ENCODE assay signal across 24 cellular contexts in genomic region chrX:7163146-7163677, GRCh38.
"Had no signal": no experiment of that assay in that cellular context is flagged by ENCODE, and none has a peak within 500 bp of the region (broad histone marks: within the 10 kb centered on the region; RNA-seq: fewer than 3 reads in every experiment).

No MANE protein-coding gene starts in this region.

- ATAC-seq: activated T-cell treated with anti-CD3 and anti-CD28 coated beads, Interleukin-2, amount 50 U/mL, for 4 hours; T-cell had no signal

- H3K9me3 Mint-ChIP-seq: activated B cell treated with CpG ODN at 0.5 μM for 24 hours; activated CD4-positive, alpha-beta T cell treated with anti-CD3 and anti-CD28 coated beads, Interleukin-2, amount 10 ng/mL, durations not matched to agents 24 days and 14 days; activated naive CD4-positive, alpha-beta T cell treated with anti-CD3 and anti-CD28 coated beads for 36 hours; activated T-cell treated with anti-CD3 and anti-CD28 coated beads, Interleukin-2, amount 50 U/mL, for 4 hours; IgD-negative memory B cell; T-cell had no signal

- H3K4me3 ChIP-seq: PC-9 had no signal

- H3K36me3 ChIP-seq: brain microvascular endothelial cell had no signal

- H3K27me3 ChIP-seq: brain microvascular endothelial cell had no signal

- H3K27ac Mint-ChIP-seq: activated B cell treated with CpG ODN at 0.5 μM for 24 hours; activated CD4-positive, alpha-beta T cell treated with anti-CD3 and anti-CD28 coated beads, Interleukin-2, amount 10 ng/mL, durations not matched to agents 24 days and 14 days; activated naive CD4-positive, alpha-beta T cell treated with anti-CD3 and anti-CD28 coated beads for 36 hours; activated naive CD8-positive, alpha-beta T cell; IgD-negative memory B cell; T-cell had no signal

- H2AFZ ChIP-seq: PC-9 had no signal

- H3K27me3 Mint-ChIP-seq: activated B cell treated with CpG ODN at 0.5 μM for 24 hours; activated CD4-positive, alpha-beta T cell treated with anti-CD3 and anti-CD28 coated beads, Interleukin-2, amount 10 ng/mL, durations not matched to agents 24 days and 14 days; activated naive CD8-positive, alpha-beta T cell; IgD-negative memory B cell had no signal

- DNase-seq: activated B cell treated with CpG ODN at 0.5 μM for 24 hours; activated CD4-positive, alpha-beta T cell treated with anti-CD3 and anti-CD28 coated beads for 1 hour; activated CD4-positive, alpha-beta T cell treated with anti-CD3 and anti-CD28 coated beads, Interleukin-2, amount 10 ng/mL, durations not matched to agents 24 days and 14 days; activated CD4-positive, alpha-beta T cell treated with anti-CD3 and anti-CD28 coated beads, Interleukin-2, amount 50 U/mL, for 48 hours; activated effector memory CD4-positive, alpha-beta T cell treated with anti-CD3 and anti-CD28 coated beads, Interleukin-2, amount 50 U/mL, for 16 hours; activated naive CD4-positive, alpha-beta T cell treated with anti-CD3 and anti-CD28 coated beads for 36 hours; activated T-cell treated with anti-CD3 and anti-CD28 coated beads, Interleukin-2, amount 50 U/mL, for 4 hours; amygdala; brain microvascular endothelial cell; KG1; NCI-H1092; NCI-H1436; NCI-H1694 treated with DMSO at 0.1 percent for 48 hours; NCI-H2029 treated with DMSO at 0.1 percent for 48 hours; NCI-H345; NCI-H510A; NCI-H526 treated with DMSO at 0.1 percent for 48 hours; PC-9; SHP77 treated with DMSO at 0.1 percent for 48 hours; T-cell; T-helper 2 cell; T1000 had no signal

- H3K27ac ChIP-seq: brain microvascular endothelial cell, PC-9 had no signal

- H3K4me3 Mint-ChIP-seq: activated B cell treated with CpG ODN at 0.5 μM for 24 hours; activated CD4-positive, alpha-beta T cell treated with anti-CD3 and anti-CD28 coated beads, Interleukin-2, amount 10 ng/mL, durations not matched to agents 24 days and 14 days; activated naive CD4-positive, alpha-beta T cell treated with anti-CD3 and anti-CD28 coated beads for 36 hours; activated naive CD8-positive, alpha-beta T cell; activated T-cell treated with anti-CD3 and anti-CD28 coated beads, Interleukin-2, amount 50 U/mL, for 4 hours; IgD-negative memory B cell; T-cell had no signal

- H3K4me2 ChIP-seq: PC-9 had no signal

- H3K4me1 Mint-ChIP-seq: activated B cell treated with CpG ODN at 0.5 μM for 24 hours; activated CD4-positive, alpha-beta T cell treated with anti-CD3 and anti-CD28 coated beads, Interleukin-2, amount 10 ng/mL, durations not matched to agents 24 days and 14 days; IgD-negative memory B cell; T-cell had no signal

- H3K36me3 Mint-ChIP-seq: activated naive CD8-positive, alpha-beta T cell; T-cell had no signal
